ENCODE assay signal across 2 cellular contexts in the genomic region with DNA sequence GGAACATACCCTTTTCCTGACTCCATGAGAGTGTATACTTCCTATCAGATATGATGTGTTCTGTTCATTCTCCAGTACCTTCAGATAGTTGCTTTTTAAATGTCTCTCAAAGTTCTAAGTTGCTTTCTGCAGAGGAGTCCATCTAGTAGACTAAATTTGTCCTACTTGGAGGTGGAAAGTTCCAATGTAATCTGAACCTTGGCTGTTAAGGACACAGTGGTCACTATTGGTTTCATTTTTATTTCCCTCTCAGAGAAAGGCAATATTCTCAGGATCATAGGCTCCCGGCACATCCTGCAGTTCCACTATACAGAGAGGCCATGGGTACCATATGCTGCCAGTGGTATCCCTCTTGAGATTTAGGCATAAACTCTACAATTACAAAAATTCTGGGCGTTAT.
TF ChIP-seq lines count a peak whose summit lies in the region.

No MANE protein-coding gene starts in this region.

TF ChIP-seq in liver, 16 proteins besides CTCF, POLR2A, EP300 and RAD21 (continued from another document):
- TF ChIP-seq, protein P1, sequence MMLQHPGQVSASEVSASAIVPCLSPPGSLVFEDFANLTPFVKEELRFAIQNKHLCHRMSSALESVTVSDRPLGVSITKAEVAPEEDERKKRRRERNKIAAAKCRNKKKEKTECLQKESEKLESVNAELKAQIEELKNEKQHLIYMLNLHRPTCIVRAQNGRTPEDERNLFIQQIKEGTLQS (IDR thresholded peaks at IDR 0.05), result no peak
- TF ChIP-seq, protein P2, sequence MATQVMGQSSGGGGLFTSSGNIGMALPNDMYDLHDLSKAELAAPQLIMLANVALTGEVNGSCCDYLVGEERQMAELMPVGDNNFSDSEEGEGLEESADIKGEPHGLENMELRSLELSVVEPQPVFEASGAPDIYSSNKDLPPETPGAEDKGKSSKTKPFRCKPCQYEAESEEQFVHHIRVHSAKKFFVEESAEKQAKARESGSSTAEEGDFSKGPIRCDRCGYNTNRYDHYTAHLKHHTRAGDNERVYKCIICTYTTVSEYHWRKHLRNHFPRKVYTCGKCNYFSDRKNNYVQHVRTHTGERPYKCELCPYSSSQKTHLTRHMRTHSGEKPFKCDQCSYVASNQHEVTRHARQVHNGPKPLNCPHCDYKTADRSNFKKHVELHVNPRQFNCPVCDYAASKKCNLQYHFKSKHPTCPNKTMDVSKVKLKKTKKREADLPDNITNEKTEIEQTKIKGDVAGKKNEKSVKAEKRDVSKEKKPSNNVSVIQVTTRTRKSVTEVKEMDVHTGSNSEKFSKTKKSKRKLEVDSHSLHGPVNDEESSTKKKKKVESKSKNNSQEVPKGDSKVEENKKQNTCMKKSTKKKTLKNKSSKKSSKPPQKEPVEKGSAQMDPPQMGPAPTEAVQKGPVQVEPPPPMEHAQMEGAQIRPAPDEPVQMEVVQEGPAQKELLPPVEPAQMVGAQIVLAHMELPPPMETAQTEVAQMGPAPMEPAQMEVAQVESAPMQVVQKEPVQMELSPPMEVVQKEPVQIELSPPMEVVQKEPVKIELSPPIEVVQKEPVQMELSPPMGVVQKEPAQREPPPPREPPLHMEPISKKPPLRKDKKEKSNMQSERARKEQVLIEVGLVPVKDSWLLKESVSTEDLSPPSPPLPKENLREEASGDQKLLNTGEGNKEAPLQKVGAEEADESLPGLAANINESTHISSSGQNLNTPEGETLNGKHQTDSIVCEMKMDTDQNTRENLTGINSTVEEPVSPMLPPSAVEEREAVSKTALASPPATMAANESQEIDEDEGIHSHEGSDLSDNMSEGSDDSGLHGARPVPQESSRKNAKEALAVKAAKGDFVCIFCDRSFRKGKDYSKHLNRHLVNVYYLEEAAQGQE (IDR thresholded peaks at IDR 0.05), result no peak
- TF ChIP-seq SP1 (IDR thresholded peaks at IDR 0.05), result peak; percentile 26
- no peak for TF ChIP-seq GABPA (IDR thresholded peaks at IDR 0.05 in 1 of 2, conservative IDR thresholded peaks at IDR 0.05 in 1 of 2)
- TF ChIP-seq RXRA (IDR thresholded peaks at IDR 0.05), result peak in 1 of 2 donors; percentile 22
- TF ChIP-seq, protein P3, sequence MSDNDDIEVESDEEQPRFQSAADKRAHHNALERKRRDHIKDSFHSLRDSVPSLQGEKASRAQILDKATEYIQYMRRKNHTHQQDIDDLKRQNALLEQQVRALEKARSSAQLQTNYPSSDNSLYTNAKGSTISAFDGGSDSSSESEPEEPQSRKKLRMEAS (IDR thresholded peaks at IDR 0.05), result no peak
- TF ChIP-seq NR2F2 (IDR thresholded peaks at IDR 0.05), result no peak
- no peak for TF ChIP-seq FOXA2 (IDR thresholded peaks at IDR 0.05)
- TF ChIP-seq, protein P4, sequence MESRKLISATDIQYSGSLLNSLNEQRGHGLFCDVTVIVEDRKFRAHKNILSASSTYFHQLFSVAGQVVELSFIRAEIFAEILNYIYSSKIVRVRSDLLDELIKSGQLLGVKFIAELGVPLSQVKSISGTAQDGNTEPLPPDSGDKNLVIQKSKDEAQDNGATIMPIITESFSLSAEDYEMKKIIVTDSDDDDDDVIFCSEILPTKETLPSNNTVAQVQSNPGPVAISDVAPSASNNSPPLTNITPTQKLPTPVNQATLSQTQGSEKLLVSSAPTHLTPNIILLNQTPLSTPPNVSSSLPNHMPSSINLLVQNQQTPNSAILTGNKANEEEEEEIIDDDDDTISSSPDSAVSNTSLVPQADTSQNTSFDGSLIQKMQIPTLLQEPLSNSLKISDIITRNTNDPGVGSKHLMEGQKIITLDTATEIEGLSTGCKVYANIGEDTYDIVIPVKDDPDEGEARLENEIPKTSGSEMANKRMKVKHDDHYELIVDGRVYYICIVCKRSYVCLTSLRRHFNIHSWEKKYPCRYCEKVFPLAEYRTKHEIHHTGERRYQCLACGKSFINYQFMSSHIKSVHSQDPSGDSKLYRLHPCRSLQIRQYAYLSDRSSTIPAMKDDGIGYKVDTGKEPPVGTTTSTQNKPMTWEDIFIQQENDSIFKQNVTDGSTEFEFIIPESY (IDR thresholded peaks at IDR 0.05), result no peak
- TF ChIP-seq FOXA1 (IDR thresholded peaks at IDR 0.05), result no peak
- no peak for TF ChIP-seq EGR1 (IDR thresholded peaks at IDR 0.05; ENCODE audit: low read depth in 2 of 2)
- TF ChIP-seq JUND (IDR thresholded peaks at IDR 0.05), result no peak
- TF ChIP-seq TAF1 (conservative IDR thresholded peaks at IDR 0.05), result no peak
- TF ChIP-seq YY1 (IDR thresholded peaks at IDR 0.05), result no peak

TF ChIP-seq in HepG2, 621 proteins besides CTCF, POLR2A, EP300 and RAD21 (continued from another document):
- TF ChIP-seq SMARCE1 (IDR thresholded peaks at IDR 0.05; ENCODE audit: borderline replicate concordance) (no peak), KAT2B (IDR thresholded peaks at IDR 0.05; ENCODE audit: borderline replicate concordance, low read depth, low read length) (no peak), ARNT (IDR thresholded peaks at IDR 0.05) (no peak), CREM (IDR thresholded peaks at IDR 0.05) (no peak), CREM (CRISPR knock-in tag; IDR thresholded peaks at IDR 0.05) (no peak)
- TF ChIP-seq, protein P5, sequence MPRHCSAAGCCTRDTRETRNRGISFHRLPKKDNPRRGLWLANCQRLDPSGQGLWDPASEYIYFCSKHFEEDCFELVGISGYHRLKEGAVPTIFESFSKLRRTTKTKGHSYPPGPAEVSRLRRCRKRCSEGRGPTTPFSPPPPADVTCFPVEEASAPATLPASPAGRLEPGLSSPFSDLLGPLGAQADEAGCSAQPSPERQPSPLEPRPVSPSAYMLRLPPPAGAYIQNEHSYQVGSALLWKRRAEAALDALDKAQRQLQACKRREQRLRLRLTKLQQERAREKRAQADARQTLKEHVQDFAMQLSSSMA (CRISPR knock-in tag; IDR thresholded peaks at IDR 0.05), result no peak
- TF ChIP-seq, protein P6, sequence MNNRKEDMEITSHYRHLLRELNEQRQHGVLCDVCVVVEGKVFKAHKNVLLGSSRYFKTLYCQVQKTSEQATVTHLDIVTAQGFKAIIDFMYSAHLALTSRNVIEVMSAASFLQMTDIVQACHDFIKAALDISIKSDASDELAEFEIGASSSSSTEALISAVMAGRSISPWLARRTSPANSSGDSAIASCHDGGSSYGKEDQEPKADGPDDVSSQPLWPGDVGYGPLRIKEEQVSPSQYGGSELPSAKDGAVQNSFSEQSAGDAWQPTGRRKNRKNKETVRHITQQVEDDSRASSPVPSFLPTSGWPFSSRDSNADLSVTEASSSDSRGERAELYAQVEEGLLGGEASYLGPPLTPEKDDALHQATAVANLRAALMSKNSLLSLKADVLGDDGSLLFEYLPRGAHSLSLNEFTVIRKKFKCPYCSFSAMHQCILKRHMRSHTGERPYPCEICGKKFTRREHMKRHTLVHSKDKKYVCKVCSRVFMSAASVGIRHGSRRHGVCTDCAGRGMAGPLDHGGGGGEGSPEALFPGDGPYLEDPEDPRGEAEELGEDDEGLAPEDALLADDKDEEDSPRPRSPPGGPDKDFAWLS (CRISPR knock-in tag; IDR thresholded peaks at IDR 0.05; ENCODE audit: borderline replicate concordance), result no peak
- TF ChIP-seq, protein P7, sequence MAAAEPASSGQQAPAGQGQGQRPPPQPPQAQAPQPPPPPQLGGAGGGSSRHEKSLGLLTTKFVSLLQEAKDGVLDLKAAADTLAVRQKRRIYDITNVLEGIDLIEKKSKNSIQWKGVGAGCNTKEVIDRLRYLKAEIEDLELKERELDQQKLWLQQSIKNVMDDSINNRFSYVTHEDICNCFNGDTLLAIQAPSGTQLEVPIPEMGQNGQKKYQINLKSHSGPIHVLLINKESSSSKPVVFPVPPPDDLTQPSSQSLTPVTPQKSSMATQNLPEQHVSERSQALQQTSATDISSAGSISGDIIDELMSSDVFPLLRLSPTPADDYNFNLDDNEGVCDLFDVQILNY (CRISPR knock-in tag; conservative IDR thresholded peaks at IDR 0.05), result no peak
- TF ChIP-seq, protein P8, sequence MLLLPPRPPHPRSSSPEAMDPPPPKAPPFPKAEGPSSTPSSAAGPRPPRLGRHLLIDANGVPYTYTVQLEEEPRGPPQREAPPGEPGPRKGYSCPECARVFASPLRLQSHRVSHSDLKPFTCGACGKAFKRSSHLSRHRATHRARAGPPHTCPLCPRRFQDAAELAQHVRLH (CRISPR knock-in tag; IDR thresholded peaks at IDR 0.05; ENCODE audit: borderline replicate concordance, low read depth), result no peak
